17 cellular contexts compared by ENCODE assay signal in genomic region chrX:65575024-65575423, GRCh38.
"Had no signal": no experiment of that assay in that cellular context is flagged by ENCODE, and none has a peak within 500 bp of the region (broad histone marks: within the 10 kb centered on the region; RNA-seq: fewer than 3 reads in every experiment).

No MANE protein-coding gene starts in this region.

- H3K9me3 Mint-ChIP-seq: activated T-helper 17 cell treated with anti-CD3 and anti-CD28 coated beads, Interleukin-2, amount 50 U/mL, for 72 hours; effector memory CD8-positive, alpha-beta T cell; memory B cell; natural killer cell; stimulated activated naive B cell treated with anti-CD40 and anti-IgM and Interleukin-4, amounts not matched to agents 10 μg/mL and 1 μg/mL and 100 μg/mL, for 72 hours had no signal

- FAIRE-seq: keratinocyte, urothelium cell line had no signal

- H3K27me3 ChIP-seq: tibial artery had no signal

- H3K4me1 ChIP-seq: tibial artery had no signal

- H3K4me3 Mint-ChIP-seq: activated T-helper 17 cell treated with anti-CD3 and anti-CD28 coated beads, Interleukin-2, amount 50 U/mL, for 72 hours; effector memory CD8-positive, alpha-beta T cell; memory B cell; natural killer cell; stimulated activated naive B cell treated with anti-CD40 and anti-IgM and Interleukin-4, amounts not matched to agents 10 μg/mL and 1 μg/mL and 100 μg/mL, for 72 hours had no signal

- H3K9me3 ChIP-seq: tibial artery had no signal

- H3K27ac ChIP-seq: epithelial cell of prostate, tibial artery had no signal

- H3K4me3 ChIP-seq: tibial artery had no signal

- H3K27ac Mint-ChIP-seq: activated T-helper 17 cell treated with anti-CD3 and anti-CD28 coated beads, Interleukin-2, amount 50 U/mL, for 72 hours; effector memory CD8-positive, alpha-beta T cell; memory B cell; natural killer cell; stimulated activated naive B cell treated with anti-CD40 and anti-IgM and Interleukin-4, amounts not matched to agents 10 μg/mL and 1 μg/mL and 100 μg/mL, for 72 hours had no signal

- H3K36me3 Mint-ChIP-seq: memory B cell; natural killer cell; stimulated activated naive B cell treated with anti-CD40 and anti-IgM and Interleukin-4, amounts not matched to agents 10 μg/mL and 1 μg/mL and 100 μg/mL, for 72 hours had no signal

- H3K36me3 ChIP-seq: tibial artery had no signal

- DNase-seq: activated CD4-positive, alpha-beta T cell treated with anti-CD3 and anti-CD28 coated beads for 1 hour; activated CD4-positive, alpha-beta T cell treated with anti-CD3 and anti-CD28 coated beads, Interleukin-2, amount 50 U/mL, for 4 hours; activated naive CD4-positive, alpha-beta T cell treated with Interleukin-2 at 50 U/mL for 16 hours; anterior cingulate cortex; dermis blood vessel endothelial cell; effector memory CD8-positive, alpha-beta T cell; natural killer cell; retina; stimulated activated CD4-positive, alpha-beta T cell treated with anti-CD3 and anti-CD28 coated beads, Interleukin-4, amount 100 ng/mL, for 1 hour; stimulated activated naive B cell treated with anti-CD40 and anti-IgM and Interleukin-4, amounts not matched to agents 10 μg/mL and 1 μg/mL and 100 μg/mL, for 72 hours; T-helper 9 cell; tibial artery had no signal

- H3K4me1 Mint-ChIP-seq: activated T-helper 17 cell treated with anti-CD3 and anti-CD28 coated beads, Interleukin-2, amount 50 U/mL, for 72 hours; memory B cell; natural killer cell had no signal

- H3K27me3 Mint-ChIP-seq: activated T-helper 17 cell treated with anti-CD3 and anti-CD28 coated beads, Interleukin-2, amount 50 U/mL, for 72 hours; effector memory CD8-positive, alpha-beta T cell; memory B cell had no signal
